ENCODE assay signal across 1 cellular context in genomic region chr1:165827199-165828102, GRCh38.
TF ChIP-seq lines count a peak whose summit lies in the region.

Gene UCK2, plus strand, starts transcription at chr1:165827614. Its CDS starts 220 bp downstream, at chr1:165827834.

TF ChIP-seq in neural cell, 6 proteins besides CTCF, POLR2A, EP300 and RAD21 (continued from another document):
- TF ChIP-seq POLR2AphosphoS5 (IDR thresholded peaks at IDR 0.05) = peak; percentile 71
